ENCODE assay signal across 8 cellular contexts in the genomic region with DNA sequence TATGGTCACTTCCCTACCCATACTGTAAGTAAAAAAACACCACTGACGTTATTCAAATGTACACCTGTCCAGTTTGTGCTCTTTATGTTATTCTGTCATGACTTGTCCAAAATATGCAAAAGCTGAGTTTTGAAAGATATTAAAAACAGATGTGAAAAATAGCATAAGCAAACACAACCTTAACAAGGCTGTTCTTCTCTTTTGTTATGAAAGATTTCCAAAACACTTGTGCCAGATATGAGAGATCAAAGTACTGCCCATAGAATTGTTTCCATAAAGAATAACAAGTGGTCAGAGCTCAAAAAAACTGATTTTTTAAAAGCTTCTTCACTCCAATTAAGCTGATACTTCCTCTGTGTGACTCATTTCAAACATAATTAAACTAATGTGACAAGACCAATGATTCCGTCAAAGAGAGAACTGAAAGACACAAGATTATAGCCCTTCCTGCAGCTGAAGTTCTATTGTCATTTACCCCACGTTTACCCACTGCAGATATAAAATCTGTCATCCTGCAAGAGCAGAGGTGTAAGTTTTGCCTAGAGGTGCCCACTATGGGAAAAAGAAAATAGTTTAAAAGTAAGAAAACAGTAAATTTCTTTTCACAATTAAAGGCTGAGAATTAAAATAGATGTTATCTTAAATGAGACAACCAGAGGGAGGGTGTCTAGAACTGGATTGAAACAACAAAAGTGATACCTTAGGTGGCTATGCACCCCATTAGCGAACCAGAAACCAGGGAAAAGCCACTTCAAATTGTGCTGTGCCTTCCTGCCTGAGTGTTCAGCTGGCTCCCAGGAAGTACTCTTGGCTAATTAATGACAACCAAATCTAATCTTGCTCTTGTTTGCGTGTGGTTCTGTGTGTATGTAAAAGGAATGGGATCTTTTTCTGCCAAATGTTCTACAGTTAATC.
DNase-seq lines count a peak whose midpoint lies in the region; ATAC-seq lines count a peak whose summit lies in the region.

No MANE protein-coding gene starts in this region.

- peak overlapping the region in 1 of 2 donors; percentile 24 for H3K4me3 Mint-ChIP-seq in stimulated activated naive B cell treated with anti-CD40 and anti-IgM and Interleukin-4, amounts not matched to agents 10 μg/mL and 1 μg/mL and 100 μg/mL, for 72 hours

- no peaks in the 10 kb centered on the region for H3K9me3 Mint-ChIP-seq in stimulated activated naive B cell treated with anti-CD40 and anti-IgM and Interleukin-4, amounts not matched to agents 10 μg/mL and 1 μg/mL and 100 μg/mL, for 72 hours

- H3K27ac Mint-ChIP-seq in stimulated activated naive B cell treated with anti-CD40 and anti-IgM and Interleukin-4, amounts not matched to agents 10 μg/mL and 1 μg/mL and 100 μg/mL, for 72 hours: peak overlapping the region; percentile 43

- H3K4me1 Mint-ChIP-seq in stimulated activated naive B cell treated with anti-CD40 and anti-IgM and Interleukin-4, amounts not matched to agents 10 μg/mL and 1 μg/mL and 100 μg/mL, for 72 hours: peaks cover 9 to 20% of the 10 kb centered on the region in 2 donors

- no peaks in the 10 kb centered on the region for H3K36me3 Mint-ChIP-seq in stimulated activated naive B cell treated with anti-CD40 and anti-IgM and Interleukin-4, amounts not matched to agents 10 μg/mL and 1 μg/mL and 100 μg/mL, for 72 hours

- ATAC-seq in GM19467 (IDR thresholded peaks at IDR 0.05; ENCODE audit: unreplicated experiment) (peak; percentile 88), HG03439 (IDR thresholded peaks at IDR 0.05; ENCODE audit: unreplicated experiment) (peak; percentile 93)
- ATAC-seq in stimulated activated naive B cell treated with anti-CD40 and anti-IgM and Interleukin-4, amounts not matched to agents 10 μg/mL and 1 μg/mL and 100 μg/mL, for 72 hours (replicated peaks): peak; percentile 93 to 95

- no peaks in the 10 kb centered on the region for H3K27me3 Mint-ChIP-seq in stimulated activated naive B cell treated with anti-CD40 and anti-IgM and Interleukin-4, amounts not matched to agents 10 μg/mL and 1 μg/mL and 100 μg/mL, for 72 hours

- DNase-seq in OCI-M1 (lab: John Stamatoyannopoulos, UW): peak; percentile 51
- no peak for DNase-seq in stimulated activated naive B cell treated with anti-CD40 and anti-IgM and Interleukin-4, amounts not matched to agents 10 μg/mL and 1 μg/mL and 100 μg/mL, for 72 hours
- no peak for DNase-seq in GOT3 (lab: John Stamatoyannopoulos, UW)
- DNase-seq in inferior parietal cortex (ENCODE audit: extremely low spot score): no peak
- DNase-seq in C1 segment of cervical spinal cord (lab: John Stamatoyannopoulos, UW): no peak
- no peak for DNase-seq in stimulated activated CD4-positive, alpha-beta T cell treated with anti-CD3 and anti-CD28 coated beads, Interleukin-15, amount 100 ng/mL, for 24 hours
